In the genomic region with DNA sequence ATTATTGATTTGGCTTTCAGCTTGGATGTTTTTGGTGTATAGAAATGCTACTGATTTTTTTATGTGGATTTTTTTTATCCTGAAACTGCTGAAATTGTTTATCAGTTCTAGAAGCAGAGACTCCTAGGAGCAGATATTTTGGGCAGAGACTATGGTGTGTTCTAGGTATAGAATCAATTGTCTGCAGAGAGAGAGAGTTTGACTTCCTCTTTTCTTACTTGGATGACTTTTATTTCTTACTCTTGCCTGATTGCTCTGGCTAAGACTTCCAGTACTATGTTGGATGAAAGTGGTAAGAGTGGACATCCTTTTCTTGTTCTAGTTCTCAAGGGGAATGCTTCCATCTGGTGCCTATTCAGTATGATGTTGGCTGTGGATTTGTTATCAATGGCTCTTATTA, we compare ENCODE assay signal across 24 cellular contexts.
A peak's percentile ranks its signal among the peaks of the same experiment; 100 is the strongest.
DNase-seq lines count a peak whose midpoint lies in the region; ATAC-seq, FAIRE-seq and TF ChIP-seq lines count a peak whose summit lies in the region.
"Had no signal": no experiment of that assay in that cellular context is flagged by ENCODE, and none has a peak within 500 bp of the region (broad histone marks: within the 10 kb centered on the region; RNA-seq: fewer than 3 reads in every experiment).

No MANE protein-coding gene starts in this region.

- H3K36me3 Mint-ChIP-seq in activated T-helper 2 cell treated with anti-CD3 and anti-CD28 coated beads, Interferon-gamma antibody, Interleukin-2, Interleukin-4, amounts not matched to agents 10 μg/mL and 5 μg/mL and 100 μg/mL, durations not matched to agents 14 hours and 24 hours and 36 hours (ENCODE audit: low read depth): no peaks in the 10 kb centered on the region
- H3K36me3 Mint-ChIP-seq in activated CD4-positive, alpha-beta memory T cell treated with anti-CD3 and anti-CD28 coated beads, Interleukin-2, amount 10 ng/mL, durations not matched to agents 7 days and 5 days (ENCODE audit: low read depth): no peaks in the 10 kb centered on the region
- H3K36me3 Mint-ChIP-seq: CD14-positive monocyte; CD8-positive, alpha-beta memory T cell had no signal

- H3K9me3 ChIP-seq in GM12878 (replicated peaks; ENCODE audit: control insufficient read depth, insufficient read depth, low read length) (no peaks in the 10 kb centered on the region), uterus (no peaks in the 10 kb centered on the region)
- H3K9me3 ChIP-seq: A549 had no signal

- H4K20me1 ChIP-seq in GM12878 (ENCODE audit: control insufficient read depth, insufficient read depth): no peaks in the 10 kb centered on the region
- H4K20me1 ChIP-seq: BLaER1 treated with 17β-estradiol and CSF1 and Interleukin-3, amounts not matched to agents 10 nM and 100 nM had no signal

- H3K4me2 ChIP-seq in GM12878 (ENCODE audit: control insufficient read depth, insufficient read depth): no peak overlapping the region
- H3K4me2 ChIP-seq: A549; BLaER1 treated with 17β-estradiol and CSF1 and Interleukin-3, amounts not matched to agents 10 nM and 100 nM had no signal

- in situ Hi-C loops in KBM-7 (cut with MboI; ENCODE audit: low pct_unique_long_range_greater_than_20kb, low sequenced_read_pairs): no loop called here
- in situ Hi-C loops in GM12878 (cut with MboI): no loop called here

- TF ChIP-seq RAD21 in GM12878 (IDR thresholded peaks at IDR 0.05; ENCODE audit: insufficient read depth, low read depth, low read length): no peak

- H3K4me1 ChIP-seq in GM12878 (ENCODE audit: control insufficient read depth, insufficient read depth, low read length): no peaks in the 10 kb centered on the region
- H3K4me1 ChIP-seq in uterus: no peaks in the 10 kb centered on the region
- H3K4me1 ChIP-seq: A549, BE2C had no signal

- no peak overlapping the region for H3K4me3 Mint-ChIP-seq in activated T-helper 2 cell treated with anti-CD3 and anti-CD28 coated beads, Interferon-gamma antibody, Interleukin-2, Interleukin-4, amounts not matched to agents 10 μg/mL and 5 μg/mL and 100 μg/mL, durations not matched to agents 14 hours and 24 hours and 36 hours (ENCODE audit: low read depth)
- no peak overlapping the region for H3K4me3 Mint-ChIP-seq in activated CD4-positive, alpha-beta memory T cell treated with anti-CD3 and anti-CD28 coated beads, Interleukin-2, amount 10 ng/mL, durations not matched to agents 7 days and 5 days
- H3K4me3 Mint-ChIP-seq: CD14-positive monocyte; CD4-positive, alpha-beta T cell; CD8-positive, alpha-beta memory T cell had no signal

- SMC1A ChIA-PET in GM12878 (lab: Charles Lee; ENCODE audit: uncharacterized antibody, unreplicated experiment): no interaction called here

- RAD21 ChIA-PET in GM12878 (lab: Charles Lee; ENCODE audit: unreplicated experiment): no interaction called here

- no TSS peak for BruUV-seq in GM12878 (replicated peaks; lab: Mats Ljungman, UMichigan)

- H3K27me3 ChIP-seq in GM12878 (replicated peaks in 1 of 2; ENCODE audit: control insufficient read depth in 2 of 2, insufficient read depth in 2 of 2, low read length in 1 of 2): no peaks in the 10 kb centered on the region
- no peaks in the 10 kb centered on the region for H3K27me3 ChIP-seq in uterus
- H3K27me3 ChIP-seq: BE2C; BLaER1 treated with 17β-estradiol and CSF1 and Interleukin-3, amounts not matched to agents 10 nM and 100 nM had no signal

- no peak overlapping the region for H3K27ac Mint-ChIP-seq in activated T-helper 2 cell treated with anti-CD3 and anti-CD28 coated beads, Interferon-gamma antibody, Interleukin-2, Interleukin-4, amounts not matched to agents 10 μg/mL and 5 μg/mL and 100 μg/mL, durations not matched to agents 14 hours and 24 hours and 36 hours
- no peak overlapping the region for H3K27ac Mint-ChIP-seq in activated CD4-positive, alpha-beta memory T cell treated with anti-CD3 and anti-CD28 coated beads, Interleukin-2, amount 10 ng/mL, durations not matched to agents 7 days and 5 days
- H3K27ac Mint-ChIP-seq: CD14-positive monocyte; CD4-positive, alpha-beta T cell; CD8-positive, alpha-beta memory T cell had no signal

- DNase-seq in D721Med (ENCODE audit: insufficient read length, low spot score): no peak
- peak; percentile 13 for DNase-seq in KBM-7
- peak; percentile 39 for DNase-seq in OCI-M1 (lab: John Stamatoyannopoulos, UW)
- DNase-seq in GM12878 (ENCODE audit: low read depth, low spot score): no peak
- DNase-seq in activated T-helper 2 cell treated with anti-CD3 and anti-CD28 coated beads, Interferon-gamma antibody, Interleukin-2, Interleukin-4, amounts not matched to agents 10 μg/mL and 5 μg/mL and 100 μg/mL, durations not matched to agents 14 hours and 24 hours and 36 hours (ENCODE audit: low spot score): no peak
- no peak for DNase-seq in activated CD4-positive, alpha-beta memory T cell treated with anti-CD3 and anti-CD28 coated beads, Interleukin-2, amount 10 ng/mL, durations not matched to agents 7 days and 5 days
- no peak for DNase-seq in uterus
- DNase-seq: 8988T; ACHN; AML-193; BE2C; CD4-positive, alpha-beta T cell; CD8-positive, alpha-beta memory T cell; DMS53; DMS79 treated with DMSO at 0.1 percent for 48 hours; GF-D8; GM23248; H7; HCEC 1CT had no signal

- no peak overlapping the region for H2AFZ ChIP-seq in GM12878 (ENCODE audit: control insufficient read depth, low read depth, low read length)
- H2AFZ ChIP-seq: GM23248 had no signal

- peaks cover 17% of the 10 kb centered on the region for H3K9me3 Mint-ChIP-seq in activated T-helper 2 cell treated with anti-CD3 and anti-CD28 coated beads, Interferon-gamma antibody, Interleukin-2, Interleukin-4, amounts not matched to agents 10 μg/mL and 5 μg/mL and 100 μg/mL, durations not matched to agents 14 hours and 24 hours and 36 hours
- H3K9me3 Mint-ChIP-seq in activated CD4-positive, alpha-beta memory T cell treated with anti-CD3 and anti-CD28 coated beads, Interleukin-2, amount 10 ng/mL, durations not matched to agents 7 days and 5 days: peaks cover 6% of the 10 kb centered on the region

- no peak overlapping the region for H3K27ac ChIP-seq in GM12878 (ENCODE audit: control insufficient read depth, insufficient read depth)
- no peak overlapping the region for H3K27ac ChIP-seq in uterus
- H3K27ac ChIP-seq: A549; BLaER1 treated with 17β-estradiol and CSF1 and Interleukin-3, amounts not matched to agents 10 nM and 100 nM; GM23248 had no signal

- TF ChIP-seq POLR2A in GM12878 (IDR thresholded peaks at IDR 0.05; ENCODE audit: low read depth, low read length): no peak
- no peak for TF ChIP-seq POLR2A in uterus (IDR thresholded peaks at IDR 0.05)

- H3K4me3 ChIP-seq in GM12878 (no peak overlapping the region), uterus (no peak overlapping the region)
- H3K4me3 ChIP-seq: A549; BLaER1 treated with 17β-estradiol and CSF1 and Interleukin-3, amounts not matched to agents 10 nM and 100 nM; GM23248 had no signal

- no peaks in the 10 kb centered on the region for H3K4me1 Mint-ChIP-seq in activated T-helper 2 cell treated with anti-CD3 and anti-CD28 coated beads, Interferon-gamma antibody, Interleukin-2, Interleukin-4, amounts not matched to agents 10 μg/mL and 5 μg/mL and 100 μg/mL, durations not matched to agents 14 hours and 24 hours and 36 hours (ENCODE audit: low read depth)
- no peaks in the 10 kb centered on the region for H3K4me1 Mint-ChIP-seq in activated CD4-positive, alpha-beta memory T cell treated with anti-CD3 and anti-CD28 coated beads, Interleukin-2, amount 10 ng/mL, durations not matched to agents 7 days and 5 days
- H3K4me1 Mint-ChIP-seq: CD14-positive monocyte; CD8-positive, alpha-beta memory T cell had no signal

- FAIRE-seq in D721Med (lab: Jason Lieb, UNC): peak; percentile 48
- FAIRE-seq in GM12878 (lab: Jason Lieb, UNC): no peak
- FAIRE-seq: A549, GM19239, H1 had no signal

- POLR2A ChIA-PET in GM12878 (lab: Charles Lee): no interaction called here
- POLR2A ChIA-PET in activated CD4-positive, alpha-beta memory T cell treated with anti-CD3 and anti-CD28 coated beads, Interleukin-2, amount 10 ng/mL, durations not matched to agents 7 days and 5 days (lab: Charles Lee): no interaction called here

- CTCF ChIA-PET in GM12878 (lab: Yijun Ruan, JAX): no interaction called here
- CTCF ChIA-PET in activated CD4-positive, alpha-beta memory T cell treated with anti-CD3 and anti-CD28 coated beads, Interleukin-2, amount 10 ng/mL, durations not matched to agents 7 days and 5 days (lab: Charles Lee): no interaction called here

- intact Hi-C loops in GM12878 (cut with micrococcal nuclease; ENCODE audit: unreplicated experiment): no loop called here
- intact Hi-C loops in activated T-helper 2 cell treated with anti-CD3 and anti-CD28 coated beads, Interferon-gamma antibody, Interleukin-2, Interleukin-4, amounts not matched to agents 10 μg/mL and 5 μg/mL and 100 μg/mL, durations not matched to agents 14 hours and 24 hours and 36 hours (cut with micrococcal nuclease): no loop called here
- intact Hi-C loops in uterus (cut with DNase I; ENCODE audit: low total_unique reads): no loop called here

- no peak overlapping the region for H3K9ac ChIP-seq in GM12878 (ENCODE audit: control insufficient read depth, insufficient read depth, low read length)
- H3K9ac ChIP-seq: BLaER1 treated with 17β-estradiol and CSF1 and Interleukin-3, amounts not matched to agents 10 nM and 100 nM; GM23248 had no signal

- no peaks in the 10 kb centered on the region for H3K79me2 ChIP-seq in GM12878 (ENCODE audit: control insufficient read depth, insufficient read depth, low read length)

- no peak for TF ChIP-seq EP300 in GM12878 (IDR thresholded peaks at IDR 0.05; ENCODE audit: borderline replicate concordance in 1 of 2, control insufficient read depth in 1 of 2, low read depth in 2 of 2, low read length in 2 of 2)

- TF ChIP-seq CTCF in D721Med (IDR thresholded peaks at IDR 0.05; ENCODE audit: insufficient read depth, missing control alignments): no peak
- no peak for TF ChIP-seq CTCF in GM12878 (IDR thresholded peaks at IDR 0.05 in 2 of 3, conservative IDR thresholded peaks at IDR 0.05 in 1 of 3; ENCODE audit: control insufficient read depth in 2 of 3, extremely low read depth in 1 of 3, insufficient read depth in 1 of 3, low read depth in 3 of 3, low read length in 3 of 3)
- no peak for TF ChIP-seq CTCF in uterus (IDR thresholded peaks at IDR 0.05)

- no peaks in the 10 kb centered on the region for H3K27me3 Mint-ChIP-seq in activated T-helper 2 cell treated with anti-CD3 and anti-CD28 coated beads, Interferon-gamma antibody, Interleukin-2, Interleukin-4, amounts not matched to agents 10 μg/mL and 5 μg/mL and 100 μg/mL, durations not matched to agents 14 hours and 24 hours and 36 hours (ENCODE audit: low read depth)
- H3K27me3 Mint-ChIP-seq in activated CD4-positive, alpha-beta memory T cell treated with anti-CD3 and anti-CD28 coated beads, Interleukin-2, amount 10 ng/mL, durations not matched to agents 7 days and 5 days: no peaks in the 10 kb centered on the region
- H3K27me3 Mint-ChIP-seq: CD4-positive, alpha-beta T cell had no signal

- peak; percentile 44; the same call in 1 of the 3 replicates for ATAC-seq in GM12878
- ATAC-seq: A549 had no signal

- H3K36me3 ChIP-seq in GM12878 (ENCODE audit: control insufficient read depth in 2 of 2, insufficient read depth in 2 of 2, low read length in 1 of 2): no peaks in the 10 kb centered on the region
- no peaks in the 10 kb centered on the region for H3K36me3 ChIP-seq in uterus
- H3K36me3 ChIP-seq: BE2C; BLaER1 treated with 17β-estradiol and CSF1 and Interleukin-3, amounts not matched to agents 10 nM and 100 nM had no signal

TF ChIP-seq in GM12878, 131 proteins besides CTCF, POLR2A, EP300 and RAD21 (continues in another document):
- TF ChIP-seq STAT3 (IDR thresholded peaks at IDR 0.05; ENCODE audit: low read depth, low read length): no peak

Comparison
In these comparisons a context has a peak if more than half of its experiments do, and no peak if none do; other contexts are left out.
1. DNase-seq: peak in KBM-7 (single experiment) and OCI-M1 (single experiment); none in D721Med (single experiment), GM12878 (single experiment), activated T-helper 2 cell treated with anti-CD3 and anti-CD28 coated beads, Interferon-gamma antibody, Interleukin-2, Interleukin-4, amounts not matched to agents 10 μg/mL and 5 μg/mL and 100 μg/mL, durations not matched to agents 14 hours and 24 hours and 36 hours (single experiment), activated CD4-positive, alpha-beta memory T cell treated with anti-CD3 and anti-CD28 coated beads, Interleukin-2, amount 10 ng/mL, durations not matched to agents 7 days and 5 days (single experiment) and uterus (0 of 2).